1 cellular context compared by ENCODE assay signal in the genomic region with DNA sequence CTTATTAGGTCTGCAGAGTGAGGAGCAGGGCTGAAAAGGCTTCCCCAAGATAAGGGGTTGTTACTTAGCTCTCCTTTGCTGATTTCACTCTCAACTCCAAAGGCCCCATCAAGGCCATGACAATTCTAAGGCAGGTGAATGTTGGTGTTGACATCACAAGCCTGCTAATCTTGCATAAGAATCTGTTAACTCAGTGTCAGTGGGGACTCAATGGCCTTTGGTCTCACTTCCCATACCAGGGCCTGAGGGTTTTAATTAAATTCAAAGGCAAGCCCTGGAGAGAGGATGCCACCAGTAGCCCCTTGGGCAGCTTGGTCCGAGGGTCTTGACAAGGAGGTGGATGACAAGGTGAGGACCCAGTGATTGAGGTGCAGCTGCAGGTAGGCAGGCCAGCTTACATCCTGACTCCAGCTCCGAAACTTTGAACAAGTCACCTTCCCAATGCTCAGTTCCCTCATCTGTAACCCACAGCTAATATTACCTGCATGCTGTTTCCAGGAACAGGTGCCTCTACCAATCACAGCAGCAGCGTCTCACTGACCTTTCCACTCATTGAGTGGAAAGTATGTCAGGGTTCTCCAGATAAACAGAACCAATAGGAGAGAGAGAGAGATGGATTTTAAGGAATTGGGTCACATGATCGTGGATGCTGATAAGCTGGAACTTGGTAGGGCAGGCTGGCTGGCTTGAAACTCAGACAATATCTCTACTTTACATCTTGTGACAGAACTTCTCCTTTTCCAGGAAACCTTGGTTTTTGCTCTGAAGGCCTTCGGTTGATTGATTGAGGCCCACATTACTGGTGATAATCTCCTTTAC.
TF ChIP-seq lines count a peak whose summit lies in the region.

No MANE protein-coding gene starts in this region.

TF ChIP-seq in WTC11, 78 proteins besides CTCF, POLR2A, EP300 and RAD21:
- TF ChIP-seq, protein P1, sequence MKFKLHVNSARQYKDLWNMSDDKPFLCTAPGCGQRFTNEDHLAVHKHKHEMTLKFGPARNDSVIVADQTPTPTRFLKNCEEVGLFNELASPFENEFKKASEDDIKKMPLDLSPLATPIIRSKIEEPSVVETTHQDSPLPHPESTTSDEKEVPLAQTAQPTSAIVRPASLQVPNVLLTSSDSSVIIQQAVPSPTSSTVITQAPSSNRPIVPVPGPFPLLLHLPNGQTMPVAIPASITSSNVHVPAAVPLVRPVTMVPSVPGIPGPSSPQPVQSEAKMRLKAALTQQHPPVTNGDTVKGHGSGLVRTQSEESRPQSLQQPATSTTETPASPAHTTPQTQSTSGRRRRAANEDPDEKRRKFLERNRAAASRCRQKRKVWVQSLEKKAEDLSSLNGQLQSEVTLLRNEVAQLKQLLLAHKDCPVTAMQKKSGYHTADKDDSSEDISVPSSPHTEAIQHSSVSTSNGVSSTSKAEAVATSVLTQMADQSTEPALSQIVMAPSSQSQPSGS (CRISPR knock-in tag; IDR thresholded peaks at IDR 0.05; ENCODE audit: borderline replicate concordance, low read depth): no peak
- TF ChIP-seq, protein P2, sequence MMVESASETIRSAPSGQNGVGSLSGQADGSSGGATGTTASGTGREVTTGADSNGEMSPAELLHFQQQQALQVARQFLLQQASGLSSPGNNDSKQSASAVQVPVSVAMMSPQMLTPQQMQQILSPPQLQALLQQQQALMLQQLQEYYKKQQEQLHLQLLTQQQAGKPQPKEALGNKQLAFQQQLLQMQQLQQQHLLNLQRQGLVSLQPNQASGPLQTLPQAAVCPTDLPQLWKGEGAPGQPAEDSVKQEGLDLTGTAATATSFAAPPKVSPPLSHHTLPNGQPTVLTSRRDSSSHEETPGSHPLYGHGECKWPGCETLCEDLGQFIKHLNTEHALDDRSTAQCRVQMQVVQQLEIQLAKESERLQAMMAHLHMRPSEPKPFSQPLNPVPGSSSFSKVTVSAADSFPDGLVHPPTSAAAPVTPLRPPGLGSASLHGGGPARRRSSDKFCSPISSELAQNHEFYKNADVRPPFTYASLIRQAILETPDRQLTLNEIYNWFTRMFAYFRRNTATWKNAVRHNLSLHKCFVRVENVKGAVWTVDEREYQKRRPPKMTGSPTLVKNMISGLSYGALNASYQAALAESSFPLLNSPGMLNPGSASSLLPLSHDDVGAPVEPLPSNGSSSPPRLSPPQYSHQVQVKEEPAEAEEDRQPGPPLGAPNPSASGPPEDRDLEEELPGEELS (CRISPR knock-in tag; IDR thresholded peaks at IDR 0.05): no peak
- TF ChIP-seq ZNF121 (CRISPR knock-in tag; IDR thresholded peaks at IDR 0.05) (no peak), ZNF219 (CRISPR knock-in tag; IDR thresholded peaks at IDR 0.05; ENCODE audit: borderline replicate concordance) (no peak), ZNF232 (CRISPR knock-in tag; IDR thresholded peaks at IDR 0.05) (no peak), IRF2 (CRISPR knock-in tag; IDR thresholded peaks at IDR 0.05; ENCODE audit: borderline replicate concordance, low read depth) (no peak), SP1 (CRISPR knock-in tag; conservative IDR thresholded peaks at IDR 0.05) (no peak)
